ENCODE assay signal across 9 cellular contexts in genomic region chr19:57436392-57436791, GRCh38. TPM values are rescaled to one million over a fixed set of nuclear protein-coding genes. Genes with fewer than 3 reads are reported as not detected.
DNase-seq lines count a peak whose midpoint lies in the region; ATAC-seq and TF ChIP-seq lines count a peak whose summit lies in the region.
"Had no signal": no experiment of that assay in that cellular context is flagged by ENCODE, and none has a peak within 500 bp of the region (broad histone marks: within the 10 kb centered on the region; RNA-seq: fewer than 3 reads in every experiment).

No MANE protein-coding gene starts in this region.

- H3K79me2 ChIP-seq in KMS-11 (ENCODE audit: insufficient read depth, low read depth): peaks cover 18% of the 10 kb centered on the region; the same call in 1 of the 2 replicates

- H3K9me3 ChIP-seq in BE2C (no peaks in the 10 kb centered on the region), mesodermal cell (ENCODE audit: control insufficient read depth, low read length) (no peaks in the 10 kb centered on the region)

- H3K36me3 Mint-ChIP-seq in MCF 10A (ENCODE audit: insufficient read depth, unreplicated experiment): peaks cover 33% of the 10 kb centered on the region

- no peaks in the 10 kb centered on the region for H4K20me1 ChIP-seq in KMS-11 (ENCODE audit: insufficient read depth)

- WGBS in mesodermal cell (ENCODE audit: insufficient coverage in 2 of 2), 2 experiments: no CpG with 5 or more reads among the region's 1 CpG

- no peak for TF ChIP-seq CTCF in BE2C (IDR thresholded peaks at IDR 0.05; ENCODE audit: low read depth, low read length)
- no peak for TF ChIP-seq CTCF in KMS-11 (conservative IDR thresholded peaks at IDR 0.05; ENCODE audit: low read depth, low read length)
- no peak for TF ChIP-seq CTCF in MCF 10A (IDR thresholded peaks at IDR 0.05; ENCODE audit: unreplicated experiment)

- H3K9ac ChIP-seq in KMS-11: no peak overlapping the region

- ATAC-seq in HG03520 (IDR thresholded peaks at IDR 0.05; ENCODE audit: unreplicated experiment): no peak

- DNase-seq in BE2C (no peak), MCF 10A (ENCODE audit: unreplicated experiment) (no peak), cerebellar nuclear complex (lab: John Stamatoyannopoulos, UW) (no peak), NCI-H510A treated with DMSO at 0.1 percent for 48 hours (lab: John Stamatoyannopoulos, UW) (no peak)
- DNase-seq in activated CD4-positive, CD25-positive, alpha-beta regulatory T cell treated with anti-CD3 and anti-CD28 coated beads, Interleukin-2, amount 50 U/mL, for 72 hours: no peak
- DNase-seq: T1000 had no signal

- no peaks in the 10 kb centered on the region for H3K27me3 Mint-ChIP-seq in MCF 10A (ENCODE audit: insufficient read depth, unreplicated experiment)

- peaks cover 33% of the 10 kb centered on the region for H3K4me1 Mint-ChIP-seq in MCF 10A (ENCODE audit: insufficient read depth, unreplicated experiment)

- intact Hi-C loops in MCF 10A (cut with micrococcal nuclease): no loop called here

- POLR2A ChIA-PET in MCF 10A (lab: Yijun Ruan, JAX): interaction anchor here (0.6 to 2.4 kb wide), 13 partner anchors 9 to 1122 kb away, joined by 3 to 20 read pairs (median 4); partner anchors contain the start of genes ZNF17, ZNF419, ZNF497 and ZNF543

- no peaks in the 10 kb centered on the region for H3K4me1 ChIP-seq in BE2C
- peaks cover 7% of the 10 kb centered on the region for H3K4me1 ChIP-seq in KMS-11 (ENCODE audit: low read depth, poor library complexity, severe bottlenecking)
- H3K4me1 ChIP-seq in mesodermal cell (ENCODE audit: control insufficient read depth, insufficient read depth, low read length, poor library complexity, severe bottlenecking): no peaks in the 10 kb centered on the region

- H3K27ac Mint-ChIP-seq in MCF 10A (ENCODE audit: low read depth, unreplicated experiment): peak overlapping the region; percentile 93

- no peaks in the 10 kb centered on the region for H3K27me3 ChIP-seq in BE2C
- no peaks in the 10 kb centered on the region for H3K27me3 ChIP-seq in KMS-11 (ENCODE audit: insufficient read depth, low read depth)

- CTCF ChIA-PET in MCF 10A (lab: Yijun Ruan, JAX): interaction anchor here (0.5 to 1.0 kb wide), 6 partner anchors 30 to 1079 kb away, joined by 3 to 4 read pairs (median 3); partner anchors contain the start of gene ZNF772

- H3K4me3 ChIP-seq in BE2C (ENCODE audit: low read depth, low read length) (peak overlapping the region; percentile 91), KMS-11 (IDR thresholded peaks at IDR 0.05; ENCODE audit: insufficient read depth, low read depth, low read length) (peak overlapping the region; percentile 23), mesodermal cell (ENCODE audit: extremely low read depth, insufficient read depth, low read length, poor library complexity, severe bottlenecking) (peak overlapping the region; percentile 87)

- no peak overlapping the region for H2AFZ ChIP-seq in KMS-11 (ENCODE audit: low read depth)

- H3K36me3 ChIP-seq in BE2C (peaks cover 9% of the 10 kb centered on the region), KMS-11 (ENCODE audit: insufficient read depth) (no peaks in the 10 kb centered on the region; the same call in 1 of the 2 replicates), mesodermal cell (ENCODE audit: control insufficient read depth, insufficient read depth, low read length) (peaks cover 22% of the 10 kb centered on the region)

- H3K4me3 Mint-ChIP-seq in MCF 10A (ENCODE audit: unreplicated experiment): peak overlapping the region; percentile 99

- no TSS peak for BruUV-seq in MCF 10A (replicated peaks; lab: Mats Ljungman, UMichigan)

- H3K27ac ChIP-seq in KMS-11: no peak overlapping the region
- no peak overlapping the region for H3K27ac ChIP-seq in mesodermal cell (ENCODE audit: low read depth, low read length, severe bottlenecking)

- peaks cover 31% of the 10 kb centered on the region for H3K9me3 Mint-ChIP-seq in MCF 10A (ENCODE audit: unreplicated experiment)

- H3K4me2 ChIP-seq in KMS-11: peak overlapping the region; percentile 81

RNA-seq across cellular contexts. Expression of gene ZNF749, which starts 1.3 kb away (rescaled TPM):
- polyA plus RNA-seq in BE2C (2012; ENCODE audit: insufficient read depth, insufficient read length, low read depth): 4.3 TPM
- 19.1 and 21.2 TPM in 2 replicates for total RNA-seq in MCF 10A (2022)
- polyA plus RNA-seq in mesodermal cell (2013, experiment 1 of 2): 11.3 TPM
- polyA plus RNA-seq in mesodermal cell (2013, experiment 2 of 2): 9.3 TPM

RNA-seq across cellular contexts. Expression of gene VN1R1, which starts 20.5 kb away (rescaled TPM):
- 2.8 TPM for polyA plus RNA-seq in BE2C (2012; ENCODE audit: insufficient read depth, insufficient read length, low read depth)
- 0.47 TPM in 2 replicates for total RNA-seq in MCF 10A (2022)
- polyA plus RNA-seq in mesodermal cell (2013, experiment 1 of 2): 0.63 TPM
- 0.46 TPM for polyA plus RNA-seq in mesodermal cell (2013, experiment 2 of 2)

RNA-seq across cellular contexts. Expression of gene ZNF17, which starts 25.4 kb away (rescaled TPM):
- 2.6 TPM for polyA plus RNA-seq in BE2C (2012; ENCODE audit: insufficient read depth, insufficient read length, low read depth)
- total RNA-seq in MCF 10A (2022): 7.8 and 8.3 TPM in 2 replicates
- 3.2 TPM for polyA plus RNA-seq in mesodermal cell (2013, experiment 1 of 2)
- 3.0 TPM for polyA plus RNA-seq in mesodermal cell (2013, experiment 2 of 2)

RNA-seq across cellular contexts. Expression of gene ZNF772, which starts 41.0 kb away (rescaled TPM):
- polyA plus RNA-seq in BE2C (2012; ENCODE audit: insufficient read depth, insufficient read length, low read depth): 5.3 TPM
- total RNA-seq in MCF 10A (2022): 9.9 and 10.9 TPM in 2 replicates
- polyA plus RNA-seq in mesodermal cell (2013, experiment 1 of 2): 5.9 TPM
- polyA plus RNA-seq in mesodermal cell (2013, experiment 2 of 2): 8.4 TPM

RNA-seq across cellular contexts. Expression of gene ZNF548, which starts 46.7 kb away (rescaled TPM):
- 3.4 TPM for polyA plus RNA-seq in BE2C (2012; ENCODE audit: insufficient read depth, insufficient read length, low read depth)
- total RNA-seq in MCF 10A (2022): 23.7 and 40.1 TPM in 2 replicates
- 7.8 TPM for polyA plus RNA-seq in mesodermal cell (2013, experiment 1 of 2)
- polyA plus RNA-seq in mesodermal cell (2013, experiment 2 of 2): 6.6 TPM

Comparison
In these comparisons a context has a peak if more than half of its experiments do, and no peak if none do; other contexts are left out.
1. H3K4me3 ChIP-seq: peak in every context shown above with its lines; median percentile 91 in BE2C; 87 in mesodermal cell; 23 in KMS-11.